ENCODE assay signal across 15 cellular contexts in the genomic region with DNA sequence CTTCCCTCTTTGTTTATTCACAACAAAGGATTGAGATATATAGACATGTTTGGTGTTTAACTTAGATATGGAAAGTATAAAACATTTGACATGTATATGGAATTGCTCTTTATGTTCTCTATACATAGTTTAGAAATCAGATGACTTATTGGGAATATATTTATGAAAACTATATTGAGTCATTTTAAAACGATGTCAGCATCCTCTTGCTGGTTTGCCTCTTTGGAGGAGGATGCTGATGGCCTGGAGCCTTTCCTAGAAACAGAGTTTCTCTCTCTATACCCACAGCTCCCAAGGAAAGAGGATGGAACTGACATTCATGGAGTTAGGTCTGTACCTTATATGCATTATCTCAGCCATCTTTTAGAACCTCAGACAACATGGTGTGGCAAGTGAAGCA. TPM values are rescaled to one million over a fixed set of nuclear protein-coding genes. Genes with fewer than 3 reads are reported as not detected.
DNase-seq lines count a peak whose midpoint lies in the region; ATAC-seq and TF ChIP-seq lines count a peak whose summit lies in the region.
"Had no signal": no experiment of that assay in that cellular context is flagged by ENCODE, and none has a peak within 500 bp of the region (broad histone marks: within the 10 kb centered on the region; RNA-seq: fewer than 3 reads in every experiment).

No MANE protein-coding gene starts in this region.

- TF ChIP-seq CTCF in lower lobe of right lung (IDR thresholded peaks at IDR 0.05) (no peak), tibial artery (IDR thresholded peaks at IDR 0.05) (no peak)

- H3K36me3 ChIP-seq in lower lobe of right lung (peaks cover 54% of the 10 kb centered on the region), tibial artery (peaks cover 30 to 41% (median 36%) of the 10 kb centered on the region in 3 donors)

- POLR2A ChIA-PET in activated CD8-positive, alpha-beta T cell treated with anti-CD3 and anti-CD28 coated beads, Interleukin-2, amount 10 ng/mL, durations not matched to agents 7 days and 5 days (lab: Charles Lee) = interaction anchor here (0.7 kb wide), 1 partner anchor 79 kb away, joined by 3 read pairs; no protein-coding TSS in a partner anchor

- no peaks in the 10 kb centered on the region for H3K27me3 Mint-ChIP-seq in activated naive CD4-positive, alpha-beta T cell treated with anti-CD3 and anti-CD28 coated beads for 36 hours (ENCODE audit: low read depth)
- H3K27me3 Mint-ChIP-seq in activated naive CD4-positive, alpha-beta T cell treated with anti-CD3 and anti-CD28 coated beads, Interleukin-2, amount 10 ng/mL, durations not matched to agents 7 days and 5 days = no peaks in the 10 kb centered on the region
- no peaks in the 10 kb centered on the region for H3K27me3 Mint-ChIP-seq in activated CD8-positive, alpha-beta T cell treated with anti-CD3 and anti-CD28 coated beads, Interleukin-2, amount 10 ng/mL, durations not matched to agents 7 days and 5 days (ENCODE audit: low read depth)

- no peaks in the 10 kb centered on the region for H3K9me3 ChIP-seq in lower lobe of right lung
- no peaks in the 10 kb centered on the region for H3K9me3 ChIP-seq in tibial artery
- H3K9me3 ChIP-seq: suprapubic skin had no signal

- H3K27ac ChIP-seq in lower lobe of right lung (peak overlapping the region; percentile 94), tibial artery (peak overlapping the region; percentile 96 to 99)
- H3K27ac ChIP-seq: suprapubic skin had no signal

- H3K4me1 Mint-ChIP-seq in activated naive CD4-positive, alpha-beta T cell treated with anti-CD3 and anti-CD28 coated beads for 36 hours (ENCODE audit: low read depth) = peaks cover 66% of the 10 kb centered on the region
- H3K4me1 Mint-ChIP-seq in activated naive CD4-positive, alpha-beta T cell treated with anti-CD3 and anti-CD28 coated beads, Interleukin-2, amount 10 ng/mL, durations not matched to agents 7 days and 5 days = peaks cover 61% of the 10 kb centered on the region
- peaks cover 65% of the 10 kb centered on the region for H3K4me1 Mint-ChIP-seq in activated CD8-positive, alpha-beta T cell treated with anti-CD3 and anti-CD28 coated beads, Interleukin-2, amount 10 ng/mL, durations not matched to agents 7 days and 5 days (ENCODE audit: low read depth)

- H3K4me3 ChIP-seq in lower lobe of right lung = no peak overlapping the region
- H3K4me3 ChIP-seq in tibial artery = no peak overlapping the region
- H3K4me3 ChIP-seq: suprapubic skin had no signal

- H3K27ac Mint-ChIP-seq in activated naive CD4-positive, alpha-beta T cell treated with anti-CD3 and anti-CD28 coated beads for 36 hours = peak overlapping the region; percentile 43
- H3K27ac Mint-ChIP-seq in activated naive CD4-positive, alpha-beta T cell treated with anti-CD3 and anti-CD28 coated beads, Interleukin-2, amount 10 ng/mL, durations not matched to agents 7 days and 5 days = no peak overlapping the region
- H3K27ac Mint-ChIP-seq in activated CD8-positive, alpha-beta T cell treated with anti-CD3 and anti-CD28 coated beads, Interleukin-2, amount 10 ng/mL, durations not matched to agents 7 days and 5 days = peak overlapping the region; percentile 33

- ATAC-seq in activated CD8-positive, alpha-beta T cell treated with anti-CD3 and anti-CD28 coated beads, Interleukin-2, amount 10 ng/mL, durations not matched to agents 7 days and 5 days = no peak
- ATAC-seq in lower lobe of right lung (no peak), HG02884 (IDR thresholded peaks at IDR 0.05; ENCODE audit: unreplicated experiment) (no peak)
- ATAC-seq: HCT116 had no signal

- peaks cover 96% of the 10 kb centered on the region for H3K4me1 ChIP-seq in lower lobe of right lung
- peaks cover 0 to 96% (median 71%) of the 10 kb centered on the region in 4 donors for H3K4me1 ChIP-seq in tibial artery

- no peak for DNase-seq in activated naive CD4-positive, alpha-beta T cell treated with anti-CD3 and anti-CD28 coated beads for 36 hours
- no peak for DNase-seq in activated naive CD4-positive, alpha-beta T cell treated with anti-CD3 and anti-CD28 coated beads, Interleukin-2, amount 10 ng/mL, durations not matched to agents 7 days and 5 days
- DNase-seq in activated CD8-positive, alpha-beta T cell treated with anti-CD3 and anti-CD28 coated beads, Interleukin-2, amount 10 ng/mL, durations not matched to agents 7 days and 5 days = no peak
- no peak for DNase-seq in lower lobe of right lung
- no peak for DNase-seq in tibial artery
- no peak for DNase-seq in central memory CD4-positive, alpha-beta T cell
- DNase-seq in mesenteric fat pad (ENCODE audit: low spot score) = no peak
- DNase-seq: activated CD4-positive, CD25-positive, alpha-beta regulatory T cell; activated gamma-delta T cell; DMS79; NCI-H1436 treated with DMSO at 0.1 percent for 48 hours; stimulated activated CD4-positive, alpha-beta T cell treated with anti-CD3 and anti-CD28 coated beads, Interleukin-4, amount 100 ng/mL, for 4 hours had no signal

- intact Hi-C loops in activated naive CD4-positive, alpha-beta T cell treated with anti-CD3 and anti-CD28 coated beads for 36 hours (cut with micrococcal nuclease) = no loop called here
- intact Hi-C loops in lower lobe of right lung (cut with DNase I) = no loop called here
- intact Hi-C loops in tibial artery (cut with DNase I; ENCODE audit: low total_unique reads) = no loop called here

- CTCF ChIA-PET in activated naive CD4-positive, alpha-beta T cell treated with anti-CD3 and anti-CD28 coated beads for 36 hours (lab: Charles Lee) = no interaction called here
- CTCF ChIA-PET in activated naive CD4-positive, alpha-beta T cell treated with anti-CD3 and anti-CD28 coated beads, Interleukin-2, amount 10 ng/mL, durations not matched to agents 7 days and 5 days (lab: Charles Lee) = interaction anchor here (0.9 kb wide), 1 partner anchor 34 kb away, joined by 3 read pairs; no protein-coding TSS in a partner anchor
- CTCF ChIA-PET in activated CD8-positive, alpha-beta T cell treated with anti-CD3 and anti-CD28 coated beads, Interleukin-2, amount 10 ng/mL, durations not matched to agents 7 days and 5 days (lab: Charles Lee) = no interaction called here

- H3K9me3 Mint-ChIP-seq in activated naive CD4-positive, alpha-beta T cell treated with anti-CD3 and anti-CD28 coated beads for 36 hours = no peaks in the 10 kb centered on the region
- H3K9me3 Mint-ChIP-seq in activated naive CD4-positive, alpha-beta T cell treated with anti-CD3 and anti-CD28 coated beads, Interleukin-2, amount 10 ng/mL, durations not matched to agents 7 days and 5 days = no peaks in the 10 kb centered on the region
- no peaks in the 10 kb centered on the region for H3K9me3 Mint-ChIP-seq in activated CD8-positive, alpha-beta T cell treated with anti-CD3 and anti-CD28 coated beads, Interleukin-2, amount 10 ng/mL, durations not matched to agents 7 days and 5 days (ENCODE audit: insufficient read depth)

- H3K27me3 ChIP-seq in lower lobe of right lung (ENCODE audit: low read depth) (no peaks in the 10 kb centered on the region), tibial artery (no peaks in the 10 kb centered on the region)
- H3K27me3 ChIP-seq: suprapubic skin had no signal

- H3K4me3 Mint-ChIP-seq in activated naive CD4-positive, alpha-beta T cell treated with anti-CD3 and anti-CD28 coated beads for 36 hours = no peak overlapping the region
- H3K4me3 Mint-ChIP-seq in activated naive CD4-positive, alpha-beta T cell treated with anti-CD3 and anti-CD28 coated beads, Interleukin-2, amount 10 ng/mL, durations not matched to agents 7 days and 5 days = no peak overlapping the region
- H3K4me3 Mint-ChIP-seq in activated CD8-positive, alpha-beta T cell treated with anti-CD3 and anti-CD28 coated beads, Interleukin-2, amount 10 ng/mL, durations not matched to agents 7 days and 5 days = no peak overlapping the region

- peaks cover 4% of the 10 kb centered on the region for H3K36me3 Mint-ChIP-seq in activated naive CD4-positive, alpha-beta T cell treated with anti-CD3 and anti-CD28 coated beads for 36 hours (ENCODE audit: low read depth)
- peaks cover 58% of the 10 kb centered on the region for H3K36me3 Mint-ChIP-seq in activated naive CD4-positive, alpha-beta T cell treated with anti-CD3 and anti-CD28 coated beads, Interleukin-2, amount 10 ng/mL, durations not matched to agents 7 days and 5 days
- peaks cover 60% of the 10 kb centered on the region for H3K36me3 Mint-ChIP-seq in activated CD8-positive, alpha-beta T cell treated with anti-CD3 and anti-CD28 coated beads, Interleukin-2, amount 10 ng/mL, durations not matched to agents 7 days and 5 days (ENCODE audit: low read depth)

RNA-seq across cellular contexts. Expression of gene ZBTB38, which starts 40.3 kb away (rescaled TPM):
- 10 to 100 TPM; 16.3 to 18.6 TPM for total RNA-seq in activated naive CD4-positive, alpha-beta T cell treated with anti-CD3 and anti-CD28 coated beads for 36 hours
- 10 to 100 TPM; 27.8 to 29.6 TPM for total RNA-seq in activated CD8-positive, alpha-beta T cell treated with anti-CD3 and anti-CD28 coated beads, Interleukin-2, amount 10 ng/mL, durations not matched to agents 7 days and 5 days
- total RNA-seq in lower lobe of right lung (89.6 TPM), mesenteric fat pad (75.4 TPM)
